Comparison of ENCODE assay signal across 8 cellular contexts in the genomic region with DNA sequence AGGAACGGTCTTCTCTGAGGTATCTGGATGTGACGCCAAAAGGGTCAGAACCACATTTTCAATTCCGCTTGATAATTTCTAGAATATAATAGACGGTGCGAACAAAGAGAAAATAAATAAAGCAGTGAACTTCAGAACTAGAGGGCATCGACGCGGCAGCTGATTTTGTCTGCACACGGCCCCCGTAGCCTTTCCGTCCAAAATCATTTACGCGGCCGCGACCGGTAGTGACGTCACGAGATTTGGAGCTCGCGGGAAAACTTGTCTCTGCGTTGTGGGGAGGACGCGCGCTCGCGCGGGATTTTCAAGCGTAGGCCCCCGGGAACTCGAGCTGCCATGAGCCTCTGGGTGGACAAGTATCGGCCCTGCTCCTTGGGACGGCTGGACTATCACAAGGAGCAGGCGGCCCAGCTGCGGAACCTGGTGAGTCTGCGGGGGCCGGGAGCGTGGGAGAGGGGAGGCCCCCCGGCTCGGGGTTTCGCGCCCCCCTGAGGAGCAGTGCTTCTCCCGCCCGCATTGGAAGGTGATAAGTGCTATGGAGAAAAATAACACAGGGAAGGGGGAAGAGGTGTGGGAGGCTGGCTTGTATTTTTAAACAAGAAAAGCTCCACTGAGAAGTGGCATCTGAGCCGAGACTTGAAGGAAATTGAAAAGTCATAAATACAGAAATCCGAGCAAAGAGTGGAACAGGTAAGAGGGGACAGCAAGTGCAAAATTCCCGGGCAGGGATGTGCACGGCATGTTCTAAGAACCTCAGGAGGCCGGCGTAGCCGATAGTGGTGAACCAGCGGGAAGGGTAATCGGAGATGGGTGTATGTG. TPM values are rescaled to one million over a fixed set of nuclear protein-coding genes. Genes with fewer than 3 reads are reported as not detected.
A peak's percentile ranks its signal among the peaks of the same experiment; 100 is the strongest.
DNase-seq lines count a peak whose midpoint lies in the region; ATAC-seq and TF ChIP-seq lines count a peak whose summit lies in the region.

RFC3 (plus strand) TSS at position 307 of the 819 bp plus-strand sequence; CDS start at position 337, 30 bp downstream.

- peaks cover 22% of the 10 kb centered on the region for H3K4me1 ChIP-seq in OCI-LY3 (ENCODE audit: low read length)

- H4K20me1 ChIP-seq in OCI-LY3 (ENCODE audit: insufficient read depth, low read length): 0 out of 2 replicates have a peak, but pooled peaks cover 10% of the 10 kb centered on the region

- H3K9me3 Mint-ChIP-seq in Calu3 (ENCODE audit: low read depth, unreplicated experiment) (no peaks in the 10 kb centered on the region), endothelial cell (ENCODE audit: unreplicated experiment) (no peaks in the 10 kb centered on the region)

- peak within 1 kb of the TSS; percentile 98 for H3K4me3 ChIP-seq in OCI-LY3 (ENCODE audit: low read length)

- H3K4me3 Mint-ChIP-seq in Calu3 (ENCODE audit: low read depth, unreplicated experiment) (peak within 1 kb of the TSS; percentile 78), endothelial cell (ENCODE audit: unreplicated experiment) (peak within 1 kb of the TSS; percentile 99)

- H3K9ac ChIP-seq in OCI-LY3 (ENCODE audit: low read length): peak within 1 kb of the TSS; percentile 93

- H3K36me3 Mint-ChIP-seq in Calu3 (ENCODE audit: insufficient read depth, unreplicated experiment): peaks cover 24% of the 10 kb centered on the region
- no peaks in the 10 kb centered on the region for H3K36me3 Mint-ChIP-seq in endothelial cell (ENCODE audit: low read depth, unreplicated experiment)

- no peaks in the 10 kb centered on the region for H3K27me3 Mint-ChIP-seq in Calu3 (ENCODE audit: unreplicated experiment)
- no peaks in the 10 kb centered on the region for H3K27me3 Mint-ChIP-seq in endothelial cell (ENCODE audit: unreplicated experiment)

- H3K79me2 ChIP-seq in OCI-LY3 (ENCODE audit: low read length): peaks cover 51% of the 10 kb centered on the region

- H3K27ac ChIP-seq in OCI-LY3 (ENCODE audit: low read length): peak within 1 kb of the TSS; percentile 60

- intact Hi-C loops in Calu3 (cut with micrococcal nuclease; ENCODE audit: unreplicated experiment): no loop called here

- TF ChIP-seq CTCF in Calu3 (IDR thresholded peaks at IDR 0.05; ENCODE audit: unreplicated experiment) (no peak), OCI-LY3 (IDR thresholded peaks at IDR 0.05; ENCODE audit: low read depth, low read length) (peak; percentile 15; the same call in 1 of the 2 replicates), endothelial cell (IDR thresholded peaks at IDR 0.05; ENCODE audit: unreplicated experiment) (no peak)

- no peaks in the 10 kb centered on the region for H3K27me3 ChIP-seq in OCI-LY3 (ENCODE audit: low read depth, low read length)

- H3K4me1 Mint-ChIP-seq in Calu3 (ENCODE audit: low read depth, unreplicated experiment) (peaks cover 8% of the 10 kb centered on the region), endothelial cell (ENCODE audit: unreplicated experiment) (peaks cover 8% of the 10 kb centered on the region)

- peak; percentile 93 for ATAC-seq in GM21447 (IDR thresholded peaks at IDR 0.05; ENCODE audit: unreplicated experiment)

- H2AFZ ChIP-seq in OCI-LY3 (ENCODE audit: low read depth, low read length): peak within 1 kb of the TSS; percentile 94

- peak within 1 kb of the TSS; percentile 75 for H3K27ac Mint-ChIP-seq in Calu3 (ENCODE audit: unreplicated experiment)
- peak within 1 kb of the TSS; percentile 97 for H3K27ac Mint-ChIP-seq in endothelial cell (ENCODE audit: unreplicated experiment)

- peak within 1 kb of the TSS; percentile 86 for H3K4me2 ChIP-seq in OCI-LY3 (ENCODE audit: low read length)

- no peaks in the 10 kb centered on the region for H3K9me3 ChIP-seq in OCI-LY3 (ENCODE audit: insufficient read depth, low read length)

- peaks cover 29% of the 10 kb centered on the region for H3K36me3 ChIP-seq in OCI-LY3 (replicated peaks; ENCODE audit: low read depth, low read length)

- CTCF ChIA-PET in Calu3 (lab: Charles Lee): no interaction called here

- TSS peak; percentile 57 for BruUV-seq in Calu3 (replicated peaks; lab: Mats Ljungman, UMichigan)

- peak; percentile 88 for DNase-seq in Calu3
- DNase-seq in HuH-7 (ENCODE audit: low spot score): peak; percentile 66
- peak; percentile 95 for DNase-seq in activated CD8-positive, alpha-beta memory T cell treated with anti-CD3 and anti-CD28 coated beads, Interleukin-2, amount 50 U/mL, for 48 hours
- peak; percentile 95 for DNase-seq in endothelial cell (ENCODE audit: low spot score)
- peak; percentile 94 for DNase-seq in midbrain (lab: John Stamatoyannopoulos, UW)
- DNase-seq in stimulated activated CD8-positive, alpha-beta memory T cell treated with anti-CD3 and anti-CD28 coated beads, Interleukin-2, amount 100 ng/mL, for 1 hour (ENCODE audit: low read depth in 2 of 2): peak; percentile 80 to 85

RNA-seq across cellular contexts. Expression of gene RFC3, which starts in this region (rescaled TPM):
- total RNA-seq in Calu3 (2022) (30.1 and 30.8 TPM in 2 replicates), endothelial cell (ENCODE audit: unreplicated experiment) (11.7 TPM)

Comparison
In these comparisons a context has a peak if more than half of its experiments do, and no peak if none do; other contexts are left out.
1. Peak in every context shown above with its lines: DNase-seq, ATAC-seq, H3K4me3 ChIP-seq and H3K27ac ChIP-seq.